In the genomic region with DNA sequence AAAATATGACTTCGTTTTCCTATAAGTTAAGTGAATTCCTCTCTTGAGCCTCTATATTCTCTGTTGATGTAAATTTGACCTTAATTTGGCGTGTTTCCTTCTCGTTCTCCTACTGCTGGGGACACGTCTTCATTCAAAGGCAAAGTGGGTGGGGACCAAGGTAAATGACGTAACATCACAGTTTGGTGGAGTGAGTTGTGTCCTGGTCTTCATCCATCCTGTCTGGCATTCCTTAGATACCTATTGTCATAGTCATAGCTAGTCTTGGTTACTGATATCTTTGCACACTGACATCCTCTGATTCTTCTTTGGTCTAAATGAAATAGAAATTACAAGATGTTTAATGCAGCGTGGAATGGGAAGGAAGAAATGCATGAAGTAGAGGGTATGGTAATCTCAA, we compare ENCODE assay signal across 16 cellular contexts.
DNase-seq lines count a peak whose midpoint lies in the region; ATAC-seq and TF ChIP-seq lines count a peak whose summit lies in the region.
"Had no signal": no experiment of that assay in that cellular context is flagged by ENCODE, and none has a peak within 500 bp of the region (broad histone marks: within the 10 kb centered on the region; RNA-seq: fewer than 3 reads in every experiment).

No MANE protein-coding gene starts in this region.

- no peak overlapping the region for H3K4me2 ChIP-seq in GM23338
- H3K4me2 ChIP-seq: hepatocyte had no signal

- H3K9me3 Mint-ChIP-seq in GM23338, result no peaks in the 10 kb centered on the region; the same call in 2 of the 3 replicates
- H3K9me3 Mint-ChIP-seq: activated CD4-positive, alpha-beta memory T cell treated with anti-CD3 and anti-CD28 coated beads for 36 hours; brain; HFFc6 had no signal

- H3K27ac ChIP-seq in GM23338 (ENCODE audit: low read depth), result no peak overlapping the region
- no peak overlapping the region for H3K27ac ChIP-seq in caudate nucleus (ENCODE audit: low read depth, low read length)
- H3K27ac ChIP-seq: hepatocyte, neutrophil, skin epidermis had no signal

- no peaks in the 10 kb centered on the region for H3K4me1 ChIP-seq in GM23338 (ENCODE audit: insufficient read depth)

- no peaks in the 10 kb centered on the region for H3K79me2 ChIP-seq in GM23338 (replicated peaks; ENCODE audit: insufficient read depth)
- H3K79me2 ChIP-seq: hepatocyte had no signal

- H3K36me3 ChIP-seq in GM23338 (ENCODE audit: insufficient read depth), result peaks cover 5% of the 10 kb centered on the region; the same call in 1 of the 2 replicates
- H3K36me3 ChIP-seq: neutrophil had no signal

- ATAC-seq in GM23338, result no peak

- H3K27me3 ChIP-seq in GM23338 (ENCODE audit: insufficient read depth), result no peaks in the 10 kb centered on the region
- H3K27me3 ChIP-seq: hepatocyte, neutrophil had no signal

- no peaks in the 10 kb centered on the region for H3K36me3 Mint-ChIP-seq in GM23338 (ENCODE audit: low read depth)
- H3K36me3 Mint-ChIP-seq: brain had no signal

- no peaks in the 10 kb centered on the region for H4K20me1 ChIP-seq in GM23338 (replicated peaks; ENCODE audit: insufficient read depth)

- H3K9me2 ChIP-seq in GM23338 (ENCODE audit: insufficient read depth), result peaks cover 5% of the 10 kb centered on the region; the same call in 1 of the 2 replicates

- H3K4me3 Mint-ChIP-seq in GM23338, result no peak overlapping the region
- H3K4me3 Mint-ChIP-seq: activated CD4-positive, alpha-beta memory T cell treated with anti-CD3 and anti-CD28 coated beads for 36 hours; brain; HFFc6 had no signal

- no peaks in the 10 kb centered on the region for H3K27me3 Mint-ChIP-seq in GM23338 (ENCODE audit: insufficient read depth, low read depth, poor library complexity)
- H3K27me3 Mint-ChIP-seq: activated CD4-positive, alpha-beta memory T cell treated with anti-CD3 and anti-CD28 coated beads for 36 hours; brain had no signal

- DNase-seq in ELF-1 (ENCODE audit: low read depth, low spot score) (peak; percentile 51), NCI-H226 (peak; percentile 81), cardiac fibroblast (ENCODE audit: low read depth in 2 of 2) (peak; percentile 46 to 85), myocyte (ENCODE audit: low read depth) (peak; percentile 37), GM23338 (ENCODE audit: low spot score) (no peak), caudate nucleus (lab: John Stamatoyannopoulos, UW) (no peak), mucosa of gallbladder (ENCODE audit: low spot score) (no peak)
- DNase-seq: activated CD4-positive, alpha-beta memory T cell treated with anti-CD3 and anti-CD28 coated beads for 36 hours; activated effector memory CD4-positive, alpha-beta T cell treated with Interleukin-2 at 50 U/mL for 16 hours; HFFc6; NCI-H1092 treated with DMSO at 0.1 percent for 48 hours; NCI-H2227 treated with DMSO at 0.1 percent for 48 hours had no signal

- no peak overlapping the region for H3K4me3 ChIP-seq in cardiac fibroblast (replicated peaks in 1 of 2; ENCODE audit: low read depth in 2 of 2, low read length in 2 of 2)
- H3K4me3 ChIP-seq in GM23338, result no peak overlapping the region
- H3K4me3 ChIP-seq: hepatocyte, skin epidermis had no signal

- no peak overlapping the region for H2AFZ ChIP-seq in GM23338
- H2AFZ ChIP-seq: hepatocyte had no signal

- no peak overlapping the region for H3K27ac Mint-ChIP-seq in GM23338
- H3K27ac Mint-ChIP-seq: activated CD4-positive, alpha-beta memory T cell treated with anti-CD3 and anti-CD28 coated beads for 36 hours; brain; HFFc6 had no signal

- H3K4me1 Mint-ChIP-seq in GM23338, result no peaks in the 10 kb centered on the region
- H3K4me1 Mint-ChIP-seq: brain had no signal

- no peaks in the 10 kb centered on the region for H3F3A ChIP-seq in GM23338 (replicated peaks; ENCODE audit: low read depth)

- TF ChIP-seq CTCF in cardiac fibroblast (IDR thresholded peaks at IDR 0.05; ENCODE audit: low read depth, low read length), result no peak
- TF ChIP-seq CTCF in GM23338 (conservative IDR thresholded peaks at IDR 0.05; ENCODE audit: low read depth in 2 of 2), result no peak

TF ChIP-seq in GM23338, 12 proteins besides CTCF, POLR2A, EP300 and RAD21 (continues in another document):
- no peak for TF ChIP-seq CREB1 (CRISPR knock-in tag; IDR thresholded peaks at IDR 0.05; ENCODE audit: low read depth)
- no peak for TF ChIP-seq JUNB (IDR thresholded peaks at IDR 0.05; ENCODE audit: unreplicated experiment)
- TF ChIP-seq, protein P1, sequence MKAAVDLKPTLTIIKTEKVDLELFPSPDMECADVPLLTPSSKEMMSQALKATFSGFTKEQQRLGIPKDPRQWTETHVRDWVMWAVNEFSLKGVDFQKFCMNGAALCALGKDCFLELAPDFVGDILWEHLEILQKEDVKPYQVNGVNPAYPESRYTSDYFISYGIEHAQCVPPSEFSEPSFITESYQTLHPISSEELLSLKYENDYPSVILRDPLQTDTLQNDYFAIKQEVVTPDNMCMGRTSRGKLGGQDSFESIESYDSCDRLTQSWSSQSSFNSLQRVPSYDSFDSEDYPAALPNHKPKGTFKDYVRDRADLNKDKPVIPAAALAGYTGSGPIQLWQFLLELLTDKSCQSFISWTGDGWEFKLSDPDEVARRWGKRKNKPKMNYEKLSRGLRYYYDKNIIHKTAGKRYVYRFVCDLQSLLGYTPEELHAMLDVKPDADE (IDR thresholded peaks at IDR 0.05), result no peak
- no peak for TF ChIP-seq EZH2 (IDR thresholded peaks at IDR 0.05; ENCODE audit: low read depth, unreplicated experiment)
- no peak for TF ChIP-seq NANOG (IDR thresholded peaks at IDR 0.05; ENCODE audit: borderline replicate concordance)
- TF ChIP-seq POLR2AphosphoS5 (IDR thresholded peaks at IDR 0.05; ENCODE audit: low read depth), result no peak
- TF ChIP-seq ZNF114 (CRISPR knock-in tag; IDR thresholded peaks at IDR 0.05), result no peak
- TF ChIP-seq, protein P2, sequence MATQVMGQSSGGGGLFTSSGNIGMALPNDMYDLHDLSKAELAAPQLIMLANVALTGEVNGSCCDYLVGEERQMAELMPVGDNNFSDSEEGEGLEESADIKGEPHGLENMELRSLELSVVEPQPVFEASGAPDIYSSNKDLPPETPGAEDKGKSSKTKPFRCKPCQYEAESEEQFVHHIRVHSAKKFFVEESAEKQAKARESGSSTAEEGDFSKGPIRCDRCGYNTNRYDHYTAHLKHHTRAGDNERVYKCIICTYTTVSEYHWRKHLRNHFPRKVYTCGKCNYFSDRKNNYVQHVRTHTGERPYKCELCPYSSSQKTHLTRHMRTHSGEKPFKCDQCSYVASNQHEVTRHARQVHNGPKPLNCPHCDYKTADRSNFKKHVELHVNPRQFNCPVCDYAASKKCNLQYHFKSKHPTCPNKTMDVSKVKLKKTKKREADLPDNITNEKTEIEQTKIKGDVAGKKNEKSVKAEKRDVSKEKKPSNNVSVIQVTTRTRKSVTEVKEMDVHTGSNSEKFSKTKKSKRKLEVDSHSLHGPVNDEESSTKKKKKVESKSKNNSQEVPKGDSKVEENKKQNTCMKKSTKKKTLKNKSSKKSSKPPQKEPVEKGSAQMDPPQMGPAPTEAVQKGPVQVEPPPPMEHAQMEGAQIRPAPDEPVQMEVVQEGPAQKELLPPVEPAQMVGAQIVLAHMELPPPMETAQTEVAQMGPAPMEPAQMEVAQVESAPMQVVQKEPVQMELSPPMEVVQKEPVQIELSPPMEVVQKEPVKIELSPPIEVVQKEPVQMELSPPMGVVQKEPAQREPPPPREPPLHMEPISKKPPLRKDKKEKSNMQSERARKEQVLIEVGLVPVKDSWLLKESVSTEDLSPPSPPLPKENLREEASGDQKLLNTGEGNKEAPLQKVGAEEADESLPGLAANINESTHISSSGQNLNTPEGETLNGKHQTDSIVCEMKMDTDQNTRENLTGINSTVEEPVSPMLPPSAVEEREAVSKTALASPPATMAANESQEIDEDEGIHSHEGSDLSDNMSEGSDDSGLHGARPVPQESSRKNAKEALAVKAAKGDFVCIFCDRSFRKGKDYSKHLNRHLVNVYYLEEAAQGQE (IDR thresholded peaks at IDR 0.05; ENCODE audit: unreplicated experiment), result no peak

Comparison
In these comparisons a context has a peak if more than half of its experiments do, and no peak if none do; other contexts are left out.
1. DNase-seq: peak in ELF-1 (single experiment), NCI-H226 (single experiment), cardiac fibroblast (2 of 2) and myocyte (single experiment); none in GM23338 (single experiment), caudate nucleus (0 of 61) and mucosa of gallbladder (single experiment).